In the genomic region with DNA sequence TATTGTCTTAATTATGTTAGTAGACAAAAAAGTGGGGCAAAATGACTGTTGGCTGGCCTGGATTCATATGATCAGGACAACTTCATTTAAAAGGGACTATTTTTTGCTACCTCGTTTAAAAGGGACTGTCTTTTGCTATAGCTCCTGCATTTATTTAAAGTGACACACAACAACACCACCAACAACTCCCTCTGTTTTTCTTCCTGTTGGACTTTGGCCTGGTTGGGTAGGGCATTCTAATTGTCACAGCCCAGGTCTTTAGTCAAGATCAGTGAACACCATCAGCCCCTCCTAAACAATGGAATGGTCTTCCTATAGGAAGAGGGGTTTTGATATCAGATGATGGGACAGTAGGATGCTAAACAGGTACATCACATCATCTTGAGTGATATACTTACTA, we compare ENCODE assay signal across 16 cellular contexts.
DNase-seq lines count a peak whose midpoint lies in the region; ATAC-seq and TF ChIP-seq lines count a peak whose summit lies in the region.
"Had no signal": no experiment of that assay in that cellular context is flagged by ENCODE, and none has a peak within 500 bp of the region (broad histone marks: within the 10 kb centered on the region; RNA-seq: fewer than 3 reads in every experiment).

No MANE protein-coding gene starts in this region.

- H3K36me3 Mint-ChIP-seq in natural killer cell treated with Interleukin-12 subunit alpha and Interleukin-12 subunit beta and Interleukin-15 and Interleukin-18, amount 100 ng/mL, for 72 hours: no peaks in the 10 kb centered on the region
- H3K36me3 Mint-ChIP-seq in CD4-positive, alpha-beta memory T cell: peaks cover 7 to 23% of the 10 kb centered on the region in 2 donors

- H3K27ac ChIP-seq in hepatocyte: no peak overlapping the region
- no peak overlapping the region for H3K27ac ChIP-seq in CD4-positive, alpha-beta memory T cell (ENCODE audit: low read depth, low read length)

- CTCF ChIA-PET in CD4-positive, alpha-beta memory T cell (lab: Charles Lee; ENCODE audit: partially characterized antibody): no interaction called here

- no peaks in the 10 kb centered on the region for H3K9me2 ChIP-seq in hepatocyte (replicated peaks; ENCODE audit: insufficient read depth)

- no peaks in the 10 kb centered on the region for H3K27me3 ChIP-seq in hepatocyte
- no peaks in the 10 kb centered on the region for H3K27me3 ChIP-seq in CD4-positive, alpha-beta memory T cell (ENCODE audit: insufficient read depth, low read length)

- DNase-seq in HT-29 (ENCODE audit: low spot score) (peak; percentile 48), LoVo (ENCODE audit: low spot score) (peak; percentile 44), hepatocyte (ENCODE audit: low spot score) (peak; percentile 14), mucosa of gallbladder (ENCODE audit: low spot score) (peak; percentile 28), A172 (ENCODE audit: low spot score) (no peak), NCI-H1048 (lab: John Stamatoyannopoulos, UW) (no peak)
- no peak for DNase-seq in natural killer cell treated with Interleukin-12 subunit alpha and Interleukin-12 subunit beta and Interleukin-15 and Interleukin-18, amount 100 ng/mL, for 72 hours (ENCODE audit: low spot score)
- no peak for DNase-seq in CD4-positive, alpha-beta memory T cell
- DNase-seq: Caco-2; CD8-positive, alpha-beta memory T cell; GOT3; H9; KG1 had no signal

- no peak for TF ChIP-seq CTCF in hepatocyte (IDR thresholded peaks at IDR 0.05; ENCODE audit: poor library complexity)

- no peak overlapping the region for H3K4me3 Mint-ChIP-seq in natural killer cell treated with Interleukin-12 subunit alpha and Interleukin-12 subunit beta and Interleukin-15 and Interleukin-18, amount 100 ng/mL, for 72 hours
- no peak overlapping the region for H3K4me3 Mint-ChIP-seq in CD4-positive, alpha-beta memory T cell
- H3K4me3 Mint-ChIP-seq: CD14-positive monocyte; CD8-positive, alpha-beta memory T cell; H9; IgD-negative memory B cell had no signal

- no peaks in the 10 kb centered on the region for H4K20me1 ChIP-seq in hepatocyte (ENCODE audit: insufficient read depth, poor library complexity, severe bottlenecking)

- H3K4me1 Mint-ChIP-seq in natural killer cell treated with Interleukin-12 subunit alpha and Interleukin-12 subunit beta and Interleukin-15 and Interleukin-18, amount 100 ng/mL, for 72 hours (ENCODE audit: low read depth in 2 of 2): peaks cover 4 to 10% of the 10 kb centered on the region in 2 donors
- peaks cover 0 to 6% (median 4%) of the 10 kb centered on the region in 4 donors for H3K4me1 Mint-ChIP-seq in CD4-positive, alpha-beta memory T cell
- H3K4me1 Mint-ChIP-seq: CD14-positive monocyte had no signal

- H3K27me3 Mint-ChIP-seq in natural killer cell treated with Interleukin-12 subunit alpha and Interleukin-12 subunit beta and Interleukin-15 and Interleukin-18, amount 100 ng/mL, for 72 hours: no peaks in the 10 kb centered on the region
- H3K27me3 Mint-ChIP-seq in CD4-positive, alpha-beta memory T cell: no peaks in the 10 kb centered on the region
- H3K27me3 Mint-ChIP-seq: CD8-positive, alpha-beta memory T cell; IgD-negative memory B cell had no signal

- no peak overlapping the region for H3K4me3 ChIP-seq in hepatocyte
- no peak overlapping the region for H3K4me3 ChIP-seq in CD4-positive, alpha-beta memory T cell (ENCODE audit: low read length in 2 of 2)
- H3K4me3 ChIP-seq: GM12878 had no signal

- H2AFZ ChIP-seq in hepatocyte: no peak overlapping the region

- no peaks in the 10 kb centered on the region for H3K79me2 ChIP-seq in hepatocyte

- ATAC-seq in natural killer cell treated with Interleukin-12 subunit alpha and Interleukin-12 subunit beta and Interleukin-15 and Interleukin-18, amount 100 ng/mL, for 72 hours: no peak
- ATAC-seq: GM12878 had no signal

- no peaks in the 10 kb centered on the region for H3K36me3 ChIP-seq in hepatocyte (replicated peaks; ENCODE audit: insufficient read depth, low read depth)
- H3K36me3 ChIP-seq in CD4-positive, alpha-beta memory T cell (ENCODE audit: insufficient read depth, low read length): no peaks in the 10 kb centered on the region

- H3K9me3 ChIP-seq in hepatocyte (ENCODE audit: low read depth): no peaks in the 10 kb centered on the region
- H3K9me3 ChIP-seq in CD4-positive, alpha-beta memory T cell (ENCODE audit: control insufficient read depth in 1 of 2, low read length in 2 of 2): no peaks in the 10 kb centered on the region
- H3K9me3 ChIP-seq: Caco-2 had no signal

- H3K4me2 ChIP-seq in hepatocyte: no peak overlapping the region

- H3K27ac Mint-ChIP-seq in natural killer cell treated with Interleukin-12 subunit alpha and Interleukin-12 subunit beta and Interleukin-15 and Interleukin-18, amount 100 ng/mL, for 72 hours: no peak overlapping the region
- no peak overlapping the region for H3K27ac Mint-ChIP-seq in CD4-positive, alpha-beta memory T cell
- H3K27ac Mint-ChIP-seq: CD14-positive monocyte; CD8-positive, alpha-beta memory T cell; IgD-negative memory B cell had no signal

- POLR2A ChIA-PET in CD4-positive, alpha-beta memory T cell (lab: Charles Lee; ENCODE audit: partially characterized antibody): no interaction called here

- no peaks in the 10 kb centered on the region for H3K4me1 ChIP-seq in hepatocyte (ENCODE audit: insufficient read depth)
- no peaks in the 10 kb centered on the region for H3K4me1 ChIP-seq in CD4-positive, alpha-beta memory T cell (ENCODE audit: insufficient read depth, low read length)
- H3K4me1 ChIP-seq: Caco-2 had no signal

- no peaks in the 10 kb centered on the region for H3K9me3 Mint-ChIP-seq in natural killer cell treated with Interleukin-12 subunit alpha and Interleukin-12 subunit beta and Interleukin-15 and Interleukin-18, amount 100 ng/mL, for 72 hours
- peaks cover 0 to 2% (median 0%) of the 10 kb centered on the region in 8 donors for H3K9me3 Mint-ChIP-seq in CD4-positive, alpha-beta memory T cell
- H3K9me3 Mint-ChIP-seq: CD8-positive, alpha-beta memory T cell; H9; IgD-negative memory B cell had no signal

- intact Hi-C loops in CD4-positive, alpha-beta memory T cell (cut with micrococcal nuclease): no loop called here

- WGBS in hepatocyte (ENCODE audit: low lambda C conversion rate, missing lambda C conversion rate): 60% methylated on average over 1 of the region's 1 CpG

Comparison
In these comparisons a context has a peak if more than half of its experiments do, and no peak if none do; other contexts are left out.
1. DNase-seq: peak in HT-29 (single experiment), LoVo (single experiment), hepatocyte (single experiment) and mucosa of gallbladder (single experiment); none in A172 (single experiment), natural killer cell treated with Interleukin-12 subunit alpha and Interleukin-12 subunit beta and Interleukin-15 and Interleukin-18, amount 100 ng/mL, for 72 hours (single experiment), NCI-H1048 (single experiment) and CD4-positive, alpha-beta memory T cell (0 of 5).